8 cellular contexts compared by ENCODE assay signal in genomic region chr14:91060472-91061308, GRCh38. TPM values are rescaled to one million over a fixed set of nuclear protein-coding genes. Genes with fewer than 3 reads are reported as not detected.
DNase-seq lines count a peak whose midpoint lies in the region; FAIRE-seq and TF ChIP-seq lines count a peak whose summit lies in the region.

TSS of gene RPS6KA5 (minus strand) at chr14:91060641. CDS start at chr14:91060434, 207 bp downstream.

- CTCF ChIA-PET in activated naive CD4-positive, alpha-beta T cell treated with anti-CD3 and anti-CD28 coated beads for 36 hours (lab: Charles Lee), result interaction anchor here (0.6 to 2.8 kb wide), 10 partner anchors 8 to 117 kb away, joined by 3 to 17 read pairs (median 3); partner anchors contain the start of gene DGLUCY

- peak within 1 kb of the TSS; percentile 82 for H3K4me3 Mint-ChIP-seq in activated naive CD4-positive, alpha-beta T cell treated with anti-CD3 and anti-CD28 coated beads for 36 hours

- intact Hi-C loops in activated naive CD4-positive, alpha-beta T cell treated with anti-CD3 and anti-CD28 coated beads for 36 hours (cut with micrococcal nuclease), result loop anchor here (1.0 to 10.0 kb wide), 17 partner anchors 24 to 1106 kb away; partner anchors contain the start of genes CCDC88C, DGLUCY, EFCAB11 and NRDE2

- H3K4me1 ChIP-seq in neuronal stem cell (ENCODE audit: control insufficient read depth in 2 of 2, insufficient read depth in 1 of 2, low read depth in 1 of 2, low read length in 2 of 2), result peaks cover 2 to 3% of the 10 kb centered on the region in 2 donors

- WGBS in neuronal stem cell (ENCODE audit: extremely low coverage in 2 of 2, insufficient read length in 2 of 2, insufficient replicate concordance in 1 of 2), 2 donors, result no CpG with 5 or more reads among the region's 69 CpGs

- no peaks in the 10 kb centered on the region for H3K36me3 ChIP-seq in neuronal stem cell (replicated peaks in 1 of 2; ENCODE audit: control insufficient read depth in 2 of 2, insufficient read depth in 2 of 2, low read length in 2 of 2)

- no peaks in the 10 kb centered on the region for H3K36me3 Mint-ChIP-seq in activated naive CD4-positive, alpha-beta T cell treated with anti-CD3 and anti-CD28 coated beads for 36 hours (ENCODE audit: low read depth)

- peak; percentile 99 for FAIRE-seq in frontal cortex (lab: Jason Lieb, UNC)

- H3K27ac Mint-ChIP-seq in activated naive CD4-positive, alpha-beta T cell treated with anti-CD3 and anti-CD28 coated beads for 36 hours, result peak within 1 kb of the TSS; percentile 26

- H3K27ac ChIP-seq in neuronal stem cell (replicated peaks; ENCODE audit: low read length), result peak within 1 kb of the TSS; percentile 99
- H3K27ac ChIP-seq in substantia nigra (ENCODE audit: low read depth, low read length, poor library complexity, severe bottlenecking), result peak within 1 kb of the TSS; percentile 95

- H2BK12ac ChIP-seq in neuronal stem cell (ENCODE audit: low read length), result no peak within 1 kb of the TSS

- peak within 1 kb of the TSS; percentile 41 for H2BK15ac ChIP-seq in neuronal stem cell (ENCODE audit: low read length)

- no peak within 1 kb of the TSS for H4K91ac ChIP-seq in neuronal stem cell (ENCODE audit: low read depth, low read length, poor library complexity)

- H3K14ac ChIP-seq in neuronal stem cell (ENCODE audit: low read length), result no peak within 1 kb of the TSS

- H3K18ac ChIP-seq in neuronal stem cell (ENCODE audit: low read length), result peak within 1 kb of the TSS; percentile 98

- H3K9me3 Mint-ChIP-seq in activated naive CD4-positive, alpha-beta T cell treated with anti-CD3 and anti-CD28 coated beads for 36 hours, result peaks cover 2% of the 10 kb centered on the region

- H3K79me1 ChIP-seq in neuronal stem cell (ENCODE audit: low read depth, low read length), result peaks cover 2% of the 10 kb centered on the region

- H3K23ac ChIP-seq in neuronal stem cell (ENCODE audit: low read depth, low read length, poor library complexity), result peak within 1 kb of the TSS; percentile 92

- H2AK5ac ChIP-seq in neuronal stem cell (ENCODE audit: low read depth, low read length), result no peak within 1 kb of the TSS

- no peak for TF ChIP-seq CTCF in HFF-Myc (IDR thresholded peaks at IDR 0.05; ENCODE audit: low read depth, low read length, missing control alignments)

- H3K4me3 ChIP-seq in HFF-Myc (replicated peaks; ENCODE audit: low read depth, low read length) (peak within 1 kb of the TSS; percentile 65), neuronal stem cell (ENCODE audit: low read length in 2 of 2) (peak within 1 kb of the TSS; percentile 96 to 97)

- H3K9me3 ChIP-seq in neuronal stem cell (replicated peaks in 1 of 2; ENCODE audit: control insufficient read depth in 2 of 2, insufficient read depth in 1 of 2, low read depth in 1 of 2, low read length in 2 of 2), result no peaks in the 10 kb centered on the region

- no peak within 1 kb of the TSS for H2BK5ac ChIP-seq in neuronal stem cell (ENCODE audit: low read length)

- H3K4me2 ChIP-seq in neuronal stem cell (ENCODE audit: insufficient read depth, low read length, poor library complexity, severe bottlenecking), result peak within 1 kb of the TSS; percentile 93

- peaks cover 46% of the 10 kb centered on the region for H3K4me1 Mint-ChIP-seq in activated naive CD4-positive, alpha-beta T cell treated with anti-CD3 and anti-CD28 coated beads for 36 hours (ENCODE audit: low read depth)

- no peaks in the 10 kb centered on the region for H3K27me3 ChIP-seq in neuronal stem cell (ENCODE audit: control insufficient read depth in 3 of 3, insufficient read depth in 3 of 3, low read depth in 1 of 3, low read length in 3 of 3)

- no peak within 1 kb of the TSS for H2BK120ac ChIP-seq in neuronal stem cell (ENCODE audit: low read depth, low read length)

- no peak within 1 kb of the TSS for H4K8ac ChIP-seq in neuronal stem cell (ENCODE audit: low read depth, low read length)

- H3K27me3 Mint-ChIP-seq in activated naive CD4-positive, alpha-beta T cell treated with anti-CD3 and anti-CD28 coated beads for 36 hours (ENCODE audit: low read depth), result no peaks in the 10 kb centered on the region

- H2AFZ ChIP-seq in neuronal stem cell (ENCODE audit: low read length), result peak within 1 kb of the TSS; percentile 98

- peak within 1 kb of the TSS; percentile 99 for H3K9ac ChIP-seq in neuronal stem cell (ENCODE audit: low read depth, low read length, poor library complexity)

- peak within 1 kb of the TSS; percentile 47 for H3K4ac ChIP-seq in neuronal stem cell (ENCODE audit: low read length)

- DNase-seq in GM03348 (ENCODE audit: low spot score) (peak; percentile 98), HFF-Myc (ENCODE audit: extremely low read depth, low read depth) (peak; percentile 100), NAMALWA (ENCODE audit: low spot score) (peak; percentile 100), SK-N-DZ (ENCODE audit: low spot score) (peak; percentile 99), frontal cortex (ENCODE audit: low spot score in 2 of 2) (peak; percentile 90 to 92), neuronal stem cell (ENCODE audit: low spot score) (peak; percentile 100), substantia nigra (lab: John Stamatoyannopoulos, UW) (peak; percentile 91 to 100 (median 100))
- peak; percentile 100 for DNase-seq in activated naive CD4-positive, alpha-beta T cell treated with anti-CD3 and anti-CD28 coated beads for 36 hours

RNA-seq across cellular contexts. Expression of gene RPS6KA5, which starts in this region (rescaled TPM):
- 2.4 and 3.4 TPM in 2 replicates for polyA plus RNA-seq in SK-N-DZ (2014; cell fraction: cytosol; rRNA removed)
- 3.1 and 5.6 TPM in 2 replicates for polyA plus RNA-seq in SK-N-DZ (2014; cell fraction: nucleus; rRNA removed)
- 10 to 100 TPM; 10.0 to 12.0 TPM for total RNA-seq in activated naive CD4-positive, alpha-beta T cell treated with anti-CD3 and anti-CD28 coated beads for 36 hours
- 8.2 TPM for total RNA-seq in frontal cortex
- polyA plus RNA-seq in neuronal stem cell (2013, experiment 1 of 2), result 4.1 TPM
- 3.8 TPM for polyA plus RNA-seq in neuronal stem cell (2013, experiment 2 of 2)

Comparison
In these comparisons a context has a peak if more than half of its experiments do, and no peak if none do; other contexts are left out.
1. Peak in every context shown above with its lines: DNase-seq, H3K4me3 ChIP-seq and H3K27ac ChIP-seq.